ENCODE assay signal across 22 cellular contexts in genomic region chr6:36938536-36938935, GRCh38. TPM values are rescaled to one million over a fixed set of nuclear protein-coding genes. Genes with fewer than 3 reads are reported as not detected.
DNase-seq lines count a peak whose midpoint lies in the region; ATAC-seq and TF ChIP-seq lines count a peak whose summit lies in the region.
"Had no signal": no experiment of that assay in that cellular context is flagged by ENCODE, and none has a peak within 500 bp of the region (broad histone marks: within the 10 kb centered on the region; RNA-seq: fewer than 3 reads in every experiment).

No MANE protein-coding gene starts in this region.

- ATAC-seq in HG02970 (IDR thresholded peaks at IDR 0.05; ENCODE audit: low FRiP score, unreplicated experiment) = no peak
- no peak for ATAC-seq in GM19035 (IDR thresholded peaks at IDR 0.05; ENCODE audit: unreplicated experiment)
- ATAC-seq: activated CD4-positive, alpha-beta T cell treated with anti-CD3 and anti-CD28 coated beads for 36 hours; effector memory CD8-positive, alpha-beta T cell; GM23338 had no signal

- no peak for TF ChIP-seq CTCF in cardiac fibroblast (IDR thresholded peaks at IDR 0.05; ENCODE audit: low read depth, low read length)

- H3K4me3 ChIP-seq in cardiac fibroblast (replicated peaks in 1 of 2; ENCODE audit: low read depth in 2 of 2, low read length in 2 of 2) = no peak overlapping the region
- H3K4me3 ChIP-seq: GM23338, right lobe of liver, testis had no signal

- DNase-seq in EL (peak; percentile 92), LHCN-M2 (ENCODE audit: low read depth) (peak; percentile 73), cardiac fibroblast (ENCODE audit: low read depth in 2 of 2) (peak; percentile 86 to 92), iris pigment epithelial cell (ENCODE audit: low read depth) (peak; percentile 99), HUDEP-2 (lab: John Stamatoyannopoulos, UW; ENCODE audit: unreplicated experiment in 76 of 76) (no peak), dedifferentiated amniotic fluid mesenchymal stem cell (ENCODE audit: extremely low spot score) (no peak)
- DNase-seq: activated CD4-positive, alpha-beta T cell treated with anti-CD3 and anti-CD28 coated beads for 36 hours; activated CD8-positive, alpha-beta memory T cell treated with anti-CD3 and anti-CD28 coated beads, Interleukin-2, amount 50 U/mL, for 48 hours; activated naive CD4-positive, alpha-beta T cell treated with anti-CD3 and anti-CD28 coated beads for 36 hours; C1 segment of cervical spinal cord; DMS 273 treated with DMSO at 0.1 percent for 48 hours; effector memory CD8-positive, alpha-beta T cell; glutamatergic neuron; NCI-H1048; stimulated activated CD4-positive, alpha-beta T cell treated with anti-CD3 and anti-CD28 coated beads, Interleukin-4, amount 100 ng/mL, for 1 hour; stimulated activated CD8-positive, alpha-beta memory T cell treated with anti-CD3 and anti-CD28 coated beads, Interleukin-4, amount 100 ng/mL, for 48 hours; testis had no signal

RNA-seq across cellular contexts. Expression of gene PI16, which starts 16.0 kb away (rescaled TPM):
- total RNA-seq in LHCN-M2 (2014; rRNA removed) = not detected in 2 replicates
- not detected for polyA plus RNA-seq in LHCN-M2 (2012)
- total RNA-seq: GM23338, mesothelial cell of epicardium had no signal

RNA-seq across cellular contexts. Expression of gene MTCH1, which starts 47.5 kb away (rescaled TPM):
- 224 and 234 TPM in 2 replicates for total RNA-seq in LHCN-M2 (2014; rRNA removed)
- polyA plus RNA-seq in LHCN-M2 (2012) = 194 TPM

RNA-seq across cellular contexts. Expression of gene C6orf89, which starts 52.8 kb away (rescaled TPM):
- total RNA-seq in LHCN-M2 (2014; rRNA removed) = 43.6 and 44.8 TPM in 2 replicates
- polyA plus RNA-seq in LHCN-M2 (2012) = 34.5 TPM

Comparison
In these comparisons a context has a peak if more than half of its experiments do, and no peak if none do; other contexts are left out.
1. DNase-seq: peak in EL (single experiment), LHCN-M2 (single experiment), cardiac fibroblast (2 of 2) and iris pigment epithelial cell (single experiment); none in HUDEP-2 (0 of 76) and dedifferentiated amniotic fluid mesenchymal stem cell (single experiment).